ENCODE assay signal across 18 cellular contexts in genomic region chr6:43744931-43745727, GRCh38. TPM values are rescaled to one million over a fixed set of nuclear protein-coding genes. Genes with fewer than 3 reads are reported as not detected.
DNase-seq lines count a peak whose midpoint lies in the region; ATAC-seq and TF ChIP-seq lines count a peak whose summit lies in the region.
"Had no signal": no experiment of that assay in that cellular context is flagged by ENCODE, and none has a peak within 500 bp of the region (broad histone marks: within the 10 kb centered on the region; RNA-seq: fewer than 3 reads in every experiment).

No MANE protein-coding gene starts in this region.

- H2AK5ac ChIP-seq in neuronal stem cell (ENCODE audit: low read depth, low read length) = no peak overlapping the region

- no peak overlapping the region for H3K9ac ChIP-seq in neuronal stem cell (ENCODE audit: low read depth, low read length, poor library complexity)

- H2BK12ac ChIP-seq in neuronal stem cell (ENCODE audit: low read length) = no peak overlapping the region

- H3K14ac ChIP-seq in neuronal stem cell (ENCODE audit: low read length) = no peak overlapping the region

- H2BK120ac ChIP-seq in neuronal stem cell (ENCODE audit: low read depth, low read length) = no peak overlapping the region

- no peak for TF ChIP-seq CTCF in heart left ventricle (IDR thresholded peaks at IDR 0.05)
- no peak for TF ChIP-seq CTCF in hepatocyte (IDR thresholded peaks at IDR 0.05; ENCODE audit: poor library complexity)

- ATAC-seq in heart left ventricle (no peak), HG02798 (IDR thresholded peaks at IDR 0.05; ENCODE audit: poor library complexity, unreplicated experiment) (no peak), GM18858 (IDR thresholded peaks at IDR 0.05; ENCODE audit: unreplicated experiment) (no peak)
- ATAC-seq: right cardiac atrium, T-helper 17 cell had no signal

- no peak overlapping the region for H3K27ac ChIP-seq in heart left ventricle
- peak overlapping the region; percentile 71 for H3K27ac ChIP-seq in hepatocyte
- H3K27ac ChIP-seq in neuronal stem cell (replicated peaks; ENCODE audit: low read length) = no peak overlapping the region
- H3K27ac ChIP-seq: SJCRH30, VCaP had no signal

- H3K9me3 ChIP-seq in heart left ventricle (no peaks in the 10 kb centered on the region), hepatocyte (ENCODE audit: low read depth) (no peaks in the 10 kb centered on the region), neuronal stem cell (replicated peaks in 1 of 2; ENCODE audit: control insufficient read depth in 2 of 2, insufficient read depth in 1 of 2, low read depth in 1 of 2, low read length in 2 of 2) (no peaks in the 10 kb centered on the region)
- H3K9me3 ChIP-seq: SJCRH30 had no signal

- H3K4me3 ChIP-seq in heart left ventricle (no peak overlapping the region), hepatocyte (no peak overlapping the region), neuronal stem cell (ENCODE audit: low read length in 2 of 2) (no peak overlapping the region)
- H3K4me3 ChIP-seq: SJCRH30 had no signal

- H3K4me2 ChIP-seq in hepatocyte (no peak overlapping the region), neuronal stem cell (ENCODE audit: insufficient read depth, low read length, poor library complexity, severe bottlenecking) (no peak overlapping the region)

- H3K36me3 ChIP-seq in heart left ventricle = no peaks in the 10 kb centered on the region
- H3K36me3 ChIP-seq in hepatocyte (replicated peaks; ENCODE audit: insufficient read depth, low read depth) = no peaks in the 10 kb centered on the region
- no peaks in the 10 kb centered on the region for H3K36me3 ChIP-seq in neuronal stem cell (replicated peaks in 1 of 2; ENCODE audit: control insufficient read depth in 2 of 2, insufficient read depth in 2 of 2, low read length in 2 of 2)
- H3K36me3 ChIP-seq: SJCRH30 had no signal

- H3K79me1 ChIP-seq in neuronal stem cell (ENCODE audit: low read depth, low read length) = no peaks in the 10 kb centered on the region

- H4K8ac ChIP-seq in neuronal stem cell (ENCODE audit: low read depth, low read length) = no peak overlapping the region

- H3K9me2 ChIP-seq in hepatocyte (replicated peaks; ENCODE audit: insufficient read depth) = no peaks in the 10 kb centered on the region

- no peak overlapping the region for H2AFZ ChIP-seq in hepatocyte
- peak overlapping the region; percentile 30 for H2AFZ ChIP-seq in neuronal stem cell (ENCODE audit: low read length)

- no peak for TF ChIP-seq POLR2A in heart left ventricle (IDR thresholded peaks at IDR 0.05)

- intact Hi-C loops in cardiac septum (cut with DNase I) = no loop called here
- intact Hi-C loops in heart left ventricle (cut with DNase I) = no loop called here

- 90 to 92% (median 91%) methylated on average over 16 of the region's 16 CpGs for WGBS in heart left ventricle, 4 donors
- 77% methylated on average over 16 of the region's 16 CpGs for WGBS in hepatocyte (ENCODE audit: low lambda C conversion rate, missing lambda C conversion rate)
- no CpG with 5 or more reads among the region's 16 CpGs for WGBS in neuronal stem cell (ENCODE audit: extremely low coverage in 2 of 2, insufficient read length in 2 of 2, insufficient replicate concordance in 1 of 2), 2 donors

- H4K91ac ChIP-seq in neuronal stem cell (ENCODE audit: low read depth, low read length, poor library complexity) = no peak overlapping the region

- H2BK5ac ChIP-seq in neuronal stem cell (ENCODE audit: low read length) = no peak overlapping the region

- peak overlapping the region; percentile 68 for H3K18ac ChIP-seq in neuronal stem cell (ENCODE audit: low read length)

- no peak overlapping the region for H3K23ac ChIP-seq in neuronal stem cell (ENCODE audit: low read depth, low read length, poor library complexity)

- H4K20me1 ChIP-seq in hepatocyte (ENCODE audit: insufficient read depth, poor library complexity, severe bottlenecking) = no peaks in the 10 kb centered on the region

- H3K79me2 ChIP-seq in hepatocyte = no peaks in the 10 kb centered on the region

- H2BK15ac ChIP-seq in neuronal stem cell (ENCODE audit: low read length) = no peak overlapping the region

- H3K4me1 ChIP-seq in heart left ventricle (no peaks in the 10 kb centered on the region), hepatocyte (ENCODE audit: insufficient read depth) (peaks cover 15% of the 10 kb centered on the region), neuronal stem cell (ENCODE audit: control insufficient read depth in 2 of 2, insufficient read depth in 1 of 2, low read depth in 1 of 2, low read length in 2 of 2) (peaks cover 20 to 34% of the 10 kb centered on the region in 2 donors)

- H3K27me3 ChIP-seq in heart left ventricle = no peaks in the 10 kb centered on the region
- no peaks in the 10 kb centered on the region for H3K27me3 ChIP-seq in hepatocyte
- peaks cover 0 to 66% (median 0%) of the 10 kb centered on the region in 3 experiments for H3K27me3 ChIP-seq in neuronal stem cell (ENCODE audit: control insufficient read depth in 3 of 3, insufficient read depth in 3 of 3, low read depth in 1 of 3, low read length in 3 of 3)

- DNase-seq in cardiac septum (ENCODE audit: low spot score) (peak; percentile 68), heart left ventricle (no peak), hepatocyte (ENCODE audit: low spot score) (no peak), neuronal stem cell (ENCODE audit: low spot score) (no peak), NCI-H146 treated with DMSO at 0.1 percent for 48 hours (lab: John Stamatoyannopoulos, UW; ENCODE audit: unreplicated experiment) (no peak)
- DNase-seq: activated CD4-positive, alpha-beta T cell treated with anti-CD3 and anti-CD28 coated beads, Interleukin-2, amount 50 U/mL, for 48 hours; activated T-cell treated with anti-CD3 and anti-CD28 coated beads, Interleukin-2, amount 50 U/mL, for 48 hours; GDM1; HFFc6; NCI-H2171; NCI-H748 treated with DMSO at 0.1 percent for 48 hours; right cardiac atrium; SJCRH30; stimulated activated CD4-positive, alpha-beta T cell treated with anti-CD3 and anti-CD28 coated beads, Interleukin-15, amount 100 ng/mL, for 24 hours; T-helper 17 cell had no signal

- no peak overlapping the region for H3K4ac ChIP-seq in neuronal stem cell (ENCODE audit: low read length)

RNA-seq across cellular contexts. Expression of gene VEGFA, which starts 24.9 kb away (rescaled TPM):
- total RNA-seq in cardiac septum (233 TPM), heart left ventricle (100 to 1,000 TPM in 7 of 9 donors, 10 to 100 TPM in 2; 83.0 to 238 (median 171) TPM), hepatocyte (165 and 179 TPM in 2 replicates)
- polyA plus RNA-seq in heart left ventricle (100 to 1,000 TPM; 139 to 254 TPM), hepatocyte (129 and 148 TPM in 2 replicates)
- polyA plus RNA-seq in neuronal stem cell (2013, experiment 1 of 2) = 29.0 TPM
- 29.1 TPM for polyA plus RNA-seq in neuronal stem cell (2013, experiment 2 of 2)

RNA-seq across cellular contexts. Expression of gene MRPS18A, which starts 57.5 kb away (rescaled TPM):
- total RNA-seq in cardiac septum = 38.4 TPM
- total RNA-seq in heart left ventricle = 10 to 100 TPM; 37.4 to 66.1 (median 39.1) TPM
- 100 to 1,000 TPM in 1 of 2 donors, 10 to 100 TPM in 1; 55.3 to 105 TPM for polyA plus RNA-seq in heart left ventricle
- 46.1 and 53.1 TPM in 2 replicates for total RNA-seq in hepatocyte
- polyA plus RNA-seq in hepatocyte = 68.8 and 71.1 TPM in 2 replicates
- polyA plus RNA-seq in neuronal stem cell (2013, experiment 1 of 2) = 52.5 TPM
- polyA plus RNA-seq in neuronal stem cell (2013, experiment 2 of 2) = 51.4 TPM
